17 cellular contexts compared by ENCODE assay signal in the genomic region with DNA sequence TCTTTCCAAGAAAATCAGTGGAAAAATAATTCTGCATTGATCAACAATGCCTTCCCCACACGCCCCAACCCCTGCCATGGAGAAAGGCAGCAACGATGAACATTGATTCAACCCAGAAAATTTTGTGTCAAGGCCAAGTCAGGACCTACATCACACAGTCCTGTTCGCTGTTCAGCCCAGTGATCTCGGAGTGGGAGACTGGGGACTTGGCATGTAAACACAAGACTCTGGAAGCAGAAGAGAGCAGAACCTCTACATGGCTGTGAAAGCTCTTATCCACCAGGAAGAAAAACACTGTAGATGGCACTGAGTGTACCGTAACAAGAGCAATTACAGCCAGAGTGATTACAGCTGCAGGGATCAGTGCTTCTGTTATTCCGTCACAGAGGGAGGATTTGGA.
DNase-seq lines count a peak whose midpoint lies in the region; ATAC-seq and TF ChIP-seq lines count a peak whose summit lies in the region.
"Had no signal": no experiment of that assay in that cellular context is flagged by ENCODE, and none has a peak within 500 bp of the region (broad histone marks: within the 10 kb centered on the region; RNA-seq: fewer than 3 reads in every experiment).

No MANE protein-coding gene starts in this region.

- intact Hi-C loops in dorsolateral prefrontal cortex (cut with DNase I), result no loop called here

- TF ChIP-seq CTCF in dorsolateral prefrontal cortex (IDR thresholded peaks at IDR 0.05 in 54 of 56, conservative IDR thresholded peaks at IDR 0.05 in 2 of 56; ENCODE audit: low read depth in 1 of 56, partially characterized antibody in 56 of 56), result no peak

- H3K4me3 ChIP-seq in dorsolateral prefrontal cortex, result no peak overlapping the region
- H3K4me3 ChIP-seq: BLaER1 treated with 17β-estradiol and CSF1 and Interleukin-3, amounts not matched to agents 10 nM and 100 nM had no signal

- no peaks in the 10 kb centered on the region for H3K27me3 ChIP-seq in dorsolateral prefrontal cortex
- H3K27me3 ChIP-seq: BLaER1 treated with 17β-estradiol and CSF1 and Interleukin-3, amounts not matched to agents 10 nM and 100 nM had no signal

- DNase-seq in NCI-H748 (lab: John Stamatoyannopoulos, UW; ENCODE audit: unreplicated experiment) (peak; percentile 10), NCI-H748 treated with DMSO at 0.1 percent for 48 hours (lab: John Stamatoyannopoulos, UW) (no peak), NCI-H2029 (lab: John Stamatoyannopoulos, UW) (peak; percentile 19), dorsolateral prefrontal cortex (no peak), GF-D8 (lab: John Stamatoyannopoulos, UW) (no peak), superior temporal gyrus (ENCODE audit: extremely low spot score) (no peak)
- DNase-seq: DMS79 treated with DMSO at 0.1 percent for 48 hours, H9, NCI-H1694 treated with DMSO at 0.1 percent for 48 hours, NCI-H446 treated with DMSO at 0.1 percent for 48 hours, SW 1271, T-helper 2 cell had no signal

- ATAC-seq in HG03097 (IDR thresholded peaks at IDR 0.05; ENCODE audit: low FRiP score, unreplicated experiment), result no peak
- ATAC-seq: Right ventricle myocardium inferior had no signal

- H3K27ac ChIP-seq in dorsolateral prefrontal cortex, result peak overlapping the region in 40 of 59 donors; percentile 0 to 78 (median 48)
- H3K27ac ChIP-seq: BLaER1 treated with 17β-estradiol and CSF1 and Interleukin-3, amounts not matched to agents 10 nM and 100 nM; HL-60; KMS-11 had no signal

Comparison
In these comparisons a context has a peak if more than half of its experiments do, and no peak if none do; other contexts are left out.
1. DNase-seq: peak in NCI-H748 (single experiment) and NCI-H2029 (single experiment); none in NCI-H748 treated with DMSO at 0.1 percent for 48 hours (single experiment), dorsolateral prefrontal cortex (0 of 10), GF-D8 (single experiment) and superior temporal gyrus (single experiment).